Comparison of ENCODE assay signal across 11 cellular contexts in genomic region chr10:29946953-29947700, GRCh38.
DNase-seq lines count a peak whose midpoint lies in the region; ATAC-seq and TF ChIP-seq lines count a peak whose summit lies in the region.
"Had no signal": no experiment of that assay in that cellular context is flagged by ENCODE, and none has a peak within 500 bp of the region (broad histone marks: within the 10 kb centered on the region; RNA-seq: fewer than 3 reads in every experiment).

No MANE protein-coding gene starts in this region.

- H3K9me3 ChIP-seq in PC-9 (ENCODE audit: insufficient read depth, low read depth): no peaks in the 10 kb centered on the region

- H3K9me2 ChIP-seq in PC-9 (ENCODE audit: insufficient read depth): no peaks in the 10 kb centered on the region

- H3K4me1 Mint-ChIP-seq in natural killer cell treated with Interleukin-12 subunit alpha and Interleukin-12 subunit beta and Interleukin-15 and Interleukin-18, amount 100 ng/mL, for 72 hours (ENCODE audit: low read depth in 2 of 2): peaks cover 0 to under 1% of the 10 kb centered on the region in 2 donors
- H3K4me1 Mint-ChIP-seq: activated naive CD8-positive, alpha-beta T cell treated with anti-CD3 and anti-CD28 coated beads, Interleukin-2, amount 10 ng/mL, durations not matched to agents 7 days and 5 days; neural crest cell had no signal

- H3K4me3 ChIP-seq in PC-9: no peak overlapping the region
- H3K4me3 ChIP-seq: SK-N-MC had no signal

- ATAC-seq in natural killer cell treated with Interleukin-12 subunit alpha and Interleukin-12 subunit beta and Interleukin-15 and Interleukin-18, amount 100 ng/mL, for 72 hours: peak; percentile 41 to 46
- no peak for ATAC-seq in HG02870 (IDR thresholded peaks at IDR 0.05; ENCODE audit: unreplicated experiment)
- no peak for ATAC-seq in GM19397 (IDR thresholded peaks at IDR 0.05; ENCODE audit: unreplicated experiment)

- peak overlapping the region; percentile 50; the same call in 1 of the 2 replicates for H2AFZ ChIP-seq in PC-9

- H3K9me3 Mint-ChIP-seq in natural killer cell treated with Interleukin-12 subunit alpha and Interleukin-12 subunit beta and Interleukin-15 and Interleukin-18, amount 100 ng/mL, for 72 hours: no peaks in the 10 kb centered on the region
- H3K9me3 Mint-ChIP-seq: activated naive CD8-positive, alpha-beta T cell treated with anti-CD3 and anti-CD28 coated beads, Interleukin-2, amount 10 ng/mL, durations not matched to agents 7 days and 5 days; neural crest cell had no signal

- H3K4me3 Mint-ChIP-seq in natural killer cell treated with Interleukin-12 subunit alpha and Interleukin-12 subunit beta and Interleukin-15 and Interleukin-18, amount 100 ng/mL, for 72 hours: no peak overlapping the region
- H3K4me3 Mint-ChIP-seq: activated naive CD8-positive, alpha-beta T cell treated with anti-CD3 and anti-CD28 coated beads, Interleukin-2, amount 10 ng/mL, durations not matched to agents 7 days and 5 days; neural crest cell had no signal

- H3K27ac ChIP-seq in PC-9: peak overlapping the region; percentile 91
- H3K27ac ChIP-seq: SK-N-MC had no signal

- TSS peak; percentile 31 for BruUV-seq in PC-9 (replicated peaks; lab: Mats Ljungman, UMichigan)

- POLR2A ChIA-PET in PC-9 (lab: Charles Lee; ENCODE audit: unreplicated experiment): interaction anchor here (0.6 to 1.1 kb wide), 2 partner anchors 50 to 62 kb away, joined by 6 to 7 read pairs; no protein-coding TSS in a partner anchor

- H3K27me3 ChIP-seq in PC-9 (ENCODE audit: insufficient read depth, low read depth): no peaks in the 10 kb centered on the region

- peaks cover 10 to 16% of the 10 kb centered on the region in 2 donors for H3K27me3 Mint-ChIP-seq in natural killer cell treated with Interleukin-12 subunit alpha and Interleukin-12 subunit beta and Interleukin-15 and Interleukin-18, amount 100 ng/mL, for 72 hours

- peaks cover 51% of the 10 kb centered on the region for H3K4me1 ChIP-seq in PC-9 (replicated peaks; ENCODE audit: insufficient read depth)

- CTCF ChIA-PET in PC-9 (lab: Charles Lee): interaction anchor here (0.6 kb wide), 1 partner anchor 23 kb away, joined by 3 read pairs; no protein-coding TSS in a partner anchor

- no peak overlapping the region for H3K27ac Mint-ChIP-seq in natural killer cell treated with Interleukin-12 subunit alpha and Interleukin-12 subunit beta and Interleukin-15 and Interleukin-18, amount 100 ng/mL, for 72 hours
- H3K27ac Mint-ChIP-seq: activated naive CD8-positive, alpha-beta T cell treated with anti-CD3 and anti-CD28 coated beads, Interleukin-2, amount 10 ng/mL, durations not matched to agents 7 days and 5 days had no signal

- H3K36me3 Mint-ChIP-seq in natural killer cell treated with Interleukin-12 subunit alpha and Interleukin-12 subunit beta and Interleukin-15 and Interleukin-18, amount 100 ng/mL, for 72 hours: no peaks in the 10 kb centered on the region
- H3K36me3 Mint-ChIP-seq: activated naive CD8-positive, alpha-beta T cell treated with anti-CD3 and anti-CD28 coated beads, Interleukin-2, amount 10 ng/mL, durations not matched to agents 7 days and 5 days had no signal

- DNase-seq in A172 (ENCODE audit: low spot score) (peak; percentile 86), PC-9 (peak; percentile 48 to 84), fibroblast of gingiva (ENCODE audit: low read depth) (peak; percentile 81), Ammon's horn (ENCODE audit: low spot score) (no peak), DMS114 treated with DMSO at 0.1 percent for 48 hours (lab: John Stamatoyannopoulos, UW; ENCODE audit: unreplicated experiment) (no peak)
- DNase-seq in natural killer cell treated with Interleukin-12 subunit alpha and Interleukin-12 subunit beta and Interleukin-15 and Interleukin-18, amount 100 ng/mL, for 72 hours (ENCODE audit: low spot score): no peak
- DNase-seq: activated naive CD8-positive, alpha-beta T cell treated with anti-CD3 and anti-CD28 coated beads, Interleukin-2, amount 10 ng/mL, durations not matched to agents 7 days and 5 days had no signal

- H3K79me2 ChIP-seq in PC-9 (ENCODE audit: low read depth): no peaks in the 10 kb centered on the region

- H3K4me2 ChIP-seq in PC-9: peak overlapping the region; percentile 46

- intact Hi-C loops in PC-9 (cut with micrococcal nuclease; ENCODE audit: unreplicated experiment): no loop called here

- peaks cover 44% of the 10 kb centered on the region for H3F3A ChIP-seq in PC-9 (ENCODE audit: insufficient read depth, low read depth)

- no peaks in the 10 kb centered on the region for H3K36me3 ChIP-seq in PC-9 (ENCODE audit: low read depth)

- no peaks in the 10 kb centered on the region for H4K20me1 ChIP-seq in PC-9 (ENCODE audit: insufficient read depth)

- TF ChIP-seq CTCF in PC-9 (conservative IDR thresholded peaks at IDR 0.05): no peak

Comparison
In these comparisons a context has a peak if more than half of its experiments do, and no peak if none do; other contexts are left out.
1. DNase-seq: peak in A172 (single experiment), PC-9 (2 of 2) and fibroblast of gingiva (single experiment); none in natural killer cell treated with Interleukin-12 subunit alpha and Interleukin-12 subunit beta and Interleukin-15 and Interleukin-18, amount 100 ng/mL, for 72 hours (single experiment), Ammon's horn (single experiment) and DMS114 treated with DMSO at 0.1 percent for 48 hours (single experiment).
2. ATAC-seq: peak in natural killer cell treated with Interleukin-12 subunit alpha and Interleukin-12 subunit beta and Interleukin-15 and Interleukin-18, amount 100 ng/mL, for 72 hours (2 of 2); none in HG02870 (single experiment) and GM19397 (single experiment).